Comparison of ENCODE assay signal across 8 cellular contexts in genomic region chr3:20041197-20041780, GRCh38. TPM values are rescaled to one million over a fixed set of nuclear protein-coding genes. Genes with fewer than 3 reads are reported as not detected.
DNase-seq lines count a peak whose midpoint lies in the region; ATAC-seq, FAIRE-seq and TF ChIP-seq lines count a peak whose summit lies in the region.

No MANE protein-coding gene starts in this region.

- no peaks in the 10 kb centered on the region for H3K36me3 ChIP-seq in CD8-positive, alpha-beta memory T cell (ENCODE audit: insufficient read depth, low read length)

- ATAC-seq in stimulated activated naive CD8-positive, alpha-beta T cell treated with anti-CD3 and anti-CD28 coated beads, Interleukin-15, amount 100 ng/mL, for 72 hours = peak; percentile 51

- H3K27ac ChIP-seq in CD8-positive, alpha-beta memory T cell (ENCODE audit: low read depth, low read length) = peak overlapping the region; percentile 87
- H3K27ac ChIP-seq in HL-60 (replicated peaks) = peak overlapping the region; percentile 75

- H3K27ac Mint-ChIP-seq in CD8-positive, alpha-beta memory T cell = peak overlapping the region; percentile 92 to 99 (median 96)
- peak overlapping the region; percentile 94 for H3K27ac Mint-ChIP-seq in nephron progenitor cell
- H3K27ac Mint-ChIP-seq in stimulated activated naive CD8-positive, alpha-beta T cell treated with anti-CD3 and anti-CD28 coated beads, Interleukin-15, amount 100 ng/mL, for 72 hours = peak overlapping the region; percentile 91 to 96

- H3K4me3 Mint-ChIP-seq in CD8-positive, alpha-beta memory T cell = peak overlapping the region; percentile 95 to 100 (median 99)
- peak overlapping the region; percentile 92 for H3K4me3 Mint-ChIP-seq in nephron progenitor cell
- peak overlapping the region; percentile 91 to 92 for H3K4me3 Mint-ChIP-seq in stimulated activated naive CD8-positive, alpha-beta T cell treated with anti-CD3 and anti-CD28 coated beads, Interleukin-15, amount 100 ng/mL, for 72 hours

- CTCF ChIA-PET in CD8-positive, alpha-beta memory T cell (lab: Charles Lee) = interaction anchor here (1.0 to 2.4 kb wide), 10 partner anchors 10 to 145 kb away, joined by 3 to 11 read pairs (median 4); partner anchors contain the start of genes RAB5A and SGO1

- H3K4me1 ChIP-seq in CD8-positive, alpha-beta memory T cell (ENCODE audit: insufficient read depth, low read length) = peaks cover 60% of the 10 kb centered on the region

- H3K4me3 ChIP-seq in CD8-positive, alpha-beta memory T cell (ENCODE audit: low read length) = peak overlapping the region; percentile 98
- H3K4me3 ChIP-seq in HL-60 (replicated peaks; ENCODE audit: insufficient read depth, low read length) (peak overlapping the region; percentile 72), fibroblast of the aortic adventitia (ENCODE audit: low read depth, low read length) (peak overlapping the region; percentile 82)

- no peaks in the 10 kb centered on the region for H3K9me3 Mint-ChIP-seq in CD8-positive, alpha-beta memory T cell
- H3K9me3 Mint-ChIP-seq in nephron progenitor cell = no peaks in the 10 kb centered on the region
- H3K9me3 Mint-ChIP-seq in stimulated activated naive CD8-positive, alpha-beta T cell treated with anti-CD3 and anti-CD28 coated beads, Interleukin-15, amount 100 ng/mL, for 72 hours = no peaks in the 10 kb centered on the region

- H3K36me3 Mint-ChIP-seq in CD8-positive, alpha-beta memory T cell = peaks cover 0 to 13% (median 0%) of the 10 kb centered on the region in 3 donors
- no peaks in the 10 kb centered on the region for H3K36me3 Mint-ChIP-seq in nephron progenitor cell (ENCODE audit: low read depth)

- TF ChIP-seq CTCF in GM20000 (IDR thresholded peaks at IDR 0.05; ENCODE audit: extremely low read depth, missing control alignments) = no peak
- no peak for TF ChIP-seq CTCF in HL-60 (IDR thresholded peaks at IDR 0.05; ENCODE audit: insufficient read depth, low read length)
- TF ChIP-seq CTCF in fibroblast of the aortic adventitia (IDR thresholded peaks at IDR 0.05; ENCODE audit: insufficient read depth, low read length) = no peak
- TF ChIP-seq CTCF in nephron progenitor cell (IDR thresholded peaks at IDR 0.05) = no peak

- peaks cover 52 to 65% (median 64%) of the 10 kb centered on the region in 3 donors for H3K4me1 Mint-ChIP-seq in CD8-positive, alpha-beta memory T cell
- H3K4me1 Mint-ChIP-seq in nephron progenitor cell = peaks cover 46% of the 10 kb centered on the region
- peaks cover 49% of the 10 kb centered on the region for H3K4me1 Mint-ChIP-seq in stimulated activated naive CD8-positive, alpha-beta T cell treated with anti-CD3 and anti-CD28 coated beads, Interleukin-15, amount 100 ng/mL, for 72 hours

- DNase-seq in CD8-positive, alpha-beta memory T cell = peak; percentile 63 to 81 (median 70)
- peak; percentile 75 for DNase-seq in GM20000 (ENCODE audit: low spot score)
- DNase-seq in HL-60 (ENCODE audit: low read depth in 1 of 2, low spot score in 1 of 2) = peak in 1 of 2 experiments; percentile 87
- DNase-seq in RCC 7860 (ENCODE audit: low spot score) = peak; percentile 33
- DNase-seq in activated effector memory CD4-positive, alpha-beta T cell treated with Interleukin-2 at 50 U/mL for 16 hours = peak; percentile 63
- DNase-seq in fibroblast of the aortic adventitia (ENCODE audit: low read depth) = peak; percentile 49
- peak; percentile 83 for DNase-seq in nephron progenitor cell
- peak; percentile 69 to 73 for DNase-seq in stimulated activated naive CD8-positive, alpha-beta T cell treated with anti-CD3 and anti-CD28 coated beads, Interleukin-15, amount 100 ng/mL, for 72 hours

- POLR2A ChIA-PET in CD8-positive, alpha-beta memory T cell (lab: Charles Lee) = interaction anchor here (0.7 to 3.5 kb wide), 6 partner anchors 10 to 156 kb away, joined by 3 to 15 read pairs (median 8); partner anchors contain the start of genes RAB5A and SGO1

- H3K27me3 ChIP-seq in CD8-positive, alpha-beta memory T cell (ENCODE audit: insufficient read depth, low read length, poor library complexity, severe bottlenecking) = no peaks in the 10 kb centered on the region
- no peaks in the 10 kb centered on the region for H3K27me3 ChIP-seq in HL-60 (ENCODE audit: insufficient read depth, poor library complexity, severe bottlenecking)

- no peak for FAIRE-seq in RCC 7860 (lab: Jason Lieb, UNC)

- no peaks in the 10 kb centered on the region for H3K27me3 Mint-ChIP-seq in CD8-positive, alpha-beta memory T cell
- no peaks in the 10 kb centered on the region for H3K27me3 Mint-ChIP-seq in nephron progenitor cell (ENCODE audit: low read depth, poor library complexity)
- H3K27me3 Mint-ChIP-seq in stimulated activated naive CD8-positive, alpha-beta T cell treated with anti-CD3 and anti-CD28 coated beads, Interleukin-15, amount 100 ng/mL, for 72 hours = no peaks in the 10 kb centered on the region

- H3K9me3 ChIP-seq in CD8-positive, alpha-beta memory T cell (ENCODE audit: low read length) = no peaks in the 10 kb centered on the region

RNA-seq across cellular contexts. Expression of gene KAT2B, which starts 1.0 kb away (rescaled TPM):
- 10 to 100 TPM; 48.7 to 48.8 TPM for total RNA-seq in CD8-positive, alpha-beta memory T cell
- 5.8 TPM for polyA plus RNA-seq in CD8-positive, alpha-beta memory T cell
- 9.6 and 14.3 TPM in 2 replicates for total RNA-seq in fibroblast of the aortic adventitia (ENCODE audit: low replicate concordance)

RNA-seq across cellular contexts. Expression of gene PP2D1, which starts 29.2 kb away (rescaled TPM):
- not detected for total RNA-seq in CD8-positive, alpha-beta memory T cell
- 0.46 TPM for polyA plus RNA-seq in CD8-positive, alpha-beta memory T cell
- total RNA-seq in fibroblast of the aortic adventitia (ENCODE audit: low replicate concordance) = not detected in 2 replicates
